20 cellular contexts compared by ENCODE assay signal in the genomic region with DNA sequence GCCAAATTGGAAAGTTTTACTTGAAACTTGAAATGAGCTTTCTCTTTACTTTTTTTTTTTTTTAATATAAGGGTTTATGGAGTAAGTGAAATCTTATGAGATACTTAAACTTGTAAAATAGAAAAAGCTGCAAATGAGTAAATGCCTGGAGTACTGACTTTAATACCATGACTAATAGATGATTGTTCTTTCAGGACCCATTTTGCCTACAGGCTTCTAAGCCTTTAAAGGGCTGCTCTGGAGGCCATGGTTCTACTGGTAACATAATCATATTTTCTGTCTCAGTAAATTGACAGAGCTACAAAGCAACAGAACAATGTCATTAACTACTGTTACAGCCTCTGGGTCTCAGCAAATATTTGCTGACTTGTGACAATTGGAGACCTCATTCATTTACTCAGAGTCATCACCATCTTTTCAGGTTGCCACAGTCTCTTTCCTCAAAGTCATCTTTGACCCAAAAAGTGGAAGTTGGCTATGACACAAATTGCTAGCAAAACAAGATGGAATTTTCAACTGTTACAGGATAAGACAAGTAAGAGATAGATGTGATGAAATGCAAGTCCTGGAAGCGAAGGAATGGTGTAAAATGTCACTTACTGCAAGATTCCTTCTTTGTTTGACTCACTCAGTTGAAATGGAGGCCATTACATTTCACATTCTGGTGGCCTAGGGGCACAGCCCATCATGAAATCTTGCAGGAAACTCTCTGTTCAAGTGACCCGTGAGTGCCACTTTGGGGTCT.
DNase-seq lines count a peak whose midpoint lies in the region; ATAC-seq and TF ChIP-seq lines count a peak whose summit lies in the region.
"Had no signal": no experiment of that assay in that cellular context is flagged by ENCODE, and none has a peak within 500 bp of the region (broad histone marks: within the 10 kb centered on the region; RNA-seq: fewer than 3 reads in every experiment).

No MANE protein-coding gene starts in this region.

- peaks cover 27% of the 10 kb centered on the region for H3K4me1 ChIP-seq in foreskin keratinocyte
- H3K4me1 ChIP-seq in prostate gland (replicated peaks), result no peaks in the 10 kb centered on the region
- H3K4me1 ChIP-seq: adrenal gland, thyroid gland had no signal

- peaks cover 42% of the 10 kb centered on the region for H3K4me1 Mint-ChIP-seq in HFFc6 (ENCODE audit: low read depth)
- H3K4me1 Mint-ChIP-seq: T-helper 17 cell had no signal

- DNase-seq in AG10803 (ENCODE audit: low read depth) (peak; percentile 32), HFFc6 (peak; percentile 61), astrocyte of the spinal cord (ENCODE audit: low read depth, low spot score) (peak; percentile 29), foreskin keratinocyte (peak; percentile 61 to 82), KBM-7 (no peak), prostate gland (ENCODE audit: low spot score) (no peak), NCI-H524 (lab: John Stamatoyannopoulos, UW) (no peak)
- DNase-seq: activated CD4-positive, alpha-beta T cell treated with anti-CD3 and anti-CD28 coated beads for 4 hours; activated T-cell treated with anti-CD3 and anti-CD28 coated beads for 4 hours; adrenal gland; AML-193; dermis blood vessel endothelial cell; kidney; NCI-H510A; stimulated activated CD4-positive, alpha-beta T cell treated with anti-CD3 and anti-CD28 coated beads, Interleukin-1b, Interleukin-23, amount 100 ng/mL, for 48 hours; T-helper 17 cell; thyroid gland had no signal

- TF ChIP-seq CTCF in AG10803 (conservative IDR thresholded peaks at IDR 0.05; ENCODE audit: low read length) (no peak), HFFc6 (IDR thresholded peaks at IDR 0.05) (no peak), astrocyte of the spinal cord (IDR thresholded peaks at IDR 0.05; ENCODE audit: low read depth, low read length) (no peak), foreskin keratinocyte (conservative IDR thresholded peaks at IDR 0.05) (no peak), prostate gland (IDR thresholded peaks at IDR 0.05) (no peak)

- H3K36me3 ChIP-seq in prostate gland, result no peaks in the 10 kb centered on the region
- H3K36me3 ChIP-seq: adrenal gland, thyroid gland had no signal

- H3K36me3 Mint-ChIP-seq in HFFc6 (ENCODE audit: low read depth), result no peaks in the 10 kb centered on the region

- TF ChIP-seq POLR2A in prostate gland (IDR thresholded peaks at IDR 0.05), result no peak

- H3K4me3 Mint-ChIP-seq in HFFc6, result peak overlapping the region; percentile 47
- H3K4me3 Mint-ChIP-seq: T-helper 17 cell had no signal

- H3K27ac Mint-ChIP-seq in HFFc6, result peak overlapping the region; percentile 87
- H3K27ac Mint-ChIP-seq: T-helper 17 cell had no signal

- ATAC-seq in foreskin keratinocyte (peak; percentile 68), GM21367 (IDR thresholded peaks at IDR 0.05; ENCODE audit: unreplicated experiment) (no peak)
- ATAC-seq: GM12878, Panc1, T-helper 17 cell had no signal

- no peaks in the 10 kb centered on the region for H3K27me3 Mint-ChIP-seq in HFFc6 (ENCODE audit: insufficient read depth)

- H3K9me3 Mint-ChIP-seq in HFFc6, result no peaks in the 10 kb centered on the region

- H3K4me3 ChIP-seq in AG10803 (ENCODE audit: low read length), result no peak overlapping the region
- no peak overlapping the region for H3K4me3 ChIP-seq in astrocyte of the spinal cord (ENCODE audit: low read depth, low read length)
- H3K4me3 ChIP-seq in prostate gland, result no peak overlapping the region
- H3K4me3 ChIP-seq: adrenal gland, GM12878, thyroid gland had no signal

- intact Hi-C loops in prostate gland (cut with DNase I), result no loop called here

- H3K27me3 ChIP-seq in foreskin keratinocyte (no peaks in the 10 kb centered on the region), prostate gland (replicated peaks; ENCODE audit: insufficient read depth) (no peaks in the 10 kb centered on the region)
- H3K27me3 ChIP-seq: adrenal gland, thyroid gland had no signal

- no peaks in the 10 kb centered on the region for H3K9me3 ChIP-seq in prostate gland
- H3K9me3 ChIP-seq: adrenal gland, thyroid gland had no signal

- in situ Hi-C loops in astrocyte of the spinal cord (cut with HindIII; ENCODE audit: low sequenced_read_pairs), result no loop called here
- in situ Hi-C loops in KBM-7 (cut with MboI; ENCODE audit: low pct_unique_long_range_greater_than_20kb, low sequenced_read_pairs), result no loop called here

- H3K27ac ChIP-seq in foreskin keratinocyte (peak overlapping the region; percentile 71), prostate gland (no peak overlapping the region)
- H3K27ac ChIP-seq: adrenal gland, thyroid gland had no signal

- WGBS in prostate gland, result 88% methylated on average over 2 of the region's 2 CpGs

Comparison
In these comparisons a context has a peak if more than half of its experiments do, and no peak if none do; other contexts are left out.
1. DNase-seq: peak in AG10803 (single experiment), HFFc6 (single experiment), astrocyte of the spinal cord (single experiment) and foreskin keratinocyte (2 of 2); none in KBM-7 (single experiment), prostate gland (single experiment) and NCI-H524 (0 of 2).